Comparison of ENCODE assay signal across 1 cellular context in the genomic region with DNA sequence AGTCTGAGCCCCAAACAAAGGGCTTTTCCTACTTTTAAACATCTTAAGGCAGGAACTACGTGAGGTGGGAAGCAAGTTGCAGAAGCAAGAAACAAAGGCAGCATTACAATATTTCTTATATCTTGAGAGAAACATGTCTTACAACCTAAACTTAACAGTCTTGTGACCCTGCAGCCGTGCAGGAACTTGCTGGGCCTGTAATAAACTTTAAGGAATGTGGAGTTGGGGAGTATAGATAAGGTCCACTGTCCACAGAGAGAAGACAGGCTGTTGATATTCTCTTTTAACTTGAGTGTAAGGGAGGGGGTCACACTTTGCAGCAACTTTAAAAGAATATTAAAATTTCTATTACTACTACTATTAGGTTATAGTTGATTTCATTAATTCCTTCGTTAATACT.
TF ChIP-seq lines count a peak whose summit lies in the region.

No MANE protein-coding gene starts in this region.

TF ChIP-seq in K562, 482 proteins besides CTCF, POLR2A, EP300 and RAD21 (continued from another document and continues in another):
- TF ChIP-seq, protein P1, sequence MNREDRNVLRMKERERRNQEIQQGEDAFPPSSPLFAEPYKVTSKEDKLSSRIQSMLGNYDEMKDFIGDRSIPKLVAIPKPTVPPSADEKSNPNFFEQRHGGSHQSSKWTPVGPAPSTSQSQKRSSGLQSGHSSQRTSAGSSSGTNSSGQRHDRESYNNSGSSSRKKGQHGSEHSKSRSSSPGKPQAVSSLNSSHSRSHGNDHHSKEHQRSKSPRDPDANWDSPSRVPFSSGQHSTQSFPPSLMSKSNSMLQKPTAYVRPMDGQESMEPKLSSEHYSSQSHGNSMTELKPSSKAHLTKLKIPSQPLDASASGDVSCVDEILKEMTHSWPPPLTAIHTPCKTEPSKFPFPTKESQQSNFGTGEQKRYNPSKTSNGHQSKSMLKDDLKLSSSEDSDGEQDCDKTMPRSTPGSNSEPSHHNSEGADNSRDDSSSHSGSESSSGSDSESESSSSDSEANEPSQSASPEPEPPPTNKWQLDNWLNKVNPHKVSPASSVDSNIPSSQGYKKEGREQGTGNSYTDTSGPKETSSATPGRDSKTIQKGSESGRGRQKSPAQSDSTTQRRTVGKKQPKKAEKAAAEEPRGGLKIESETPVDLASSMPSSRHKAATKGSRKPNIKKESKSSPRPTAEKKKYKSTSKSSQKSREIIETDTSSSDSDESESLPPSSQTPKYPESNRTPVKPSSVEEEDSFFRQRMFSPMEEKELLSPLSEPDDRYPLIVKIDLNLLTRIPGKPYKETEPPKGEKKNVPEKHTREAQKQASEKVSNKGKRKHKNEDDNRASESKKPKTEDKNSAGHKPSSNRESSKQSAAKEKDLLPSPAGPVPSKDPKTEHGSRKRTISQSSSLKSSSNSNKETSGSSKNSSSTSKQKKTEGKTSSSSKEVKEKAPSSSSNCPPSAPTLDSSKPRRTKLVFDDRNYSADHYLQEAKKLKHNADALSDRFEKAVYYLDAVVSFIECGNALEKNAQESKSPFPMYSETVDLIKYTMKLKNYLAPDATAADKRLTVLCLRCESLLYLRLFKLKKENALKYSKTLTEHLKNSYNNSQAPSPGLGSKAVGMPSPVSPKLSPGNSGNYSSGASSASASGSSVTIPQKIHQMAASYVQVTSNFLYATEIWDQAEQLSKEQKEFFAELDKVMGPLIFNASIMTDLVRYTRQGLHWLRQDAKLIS (CRISPR knock-in tag; IDR thresholded peaks at IDR 0.05), result no peak
- no peak for TF ChIP-seq NR2C2 (CRISPR knock-in tag; IDR thresholded peaks at IDR 0.05)
- TF ChIP-seq NR2C2 (tag; IDR thresholded peaks at IDR 0.05), result no peak
- peak; percentile 45 for TF ChIP-seq DACH1 (IDR thresholded peaks at IDR 0.05; ENCODE audit: partially characterized antibody)
- TF ChIP-seq TCF7 (IDR thresholded peaks at IDR 0.05; ENCODE audit: borderline replicate concordance), result no peak
- TF ChIP-seq CBFA2T3 (IDR thresholded peaks at IDR 0.05), result peak; percentile 63
- no peak for TF ChIP-seq SAFB (IDR thresholded peaks at IDR 0.05; ENCODE audit: borderline replicate concordance, low read depth, low read length)
- no peak for TF ChIP-seq CEBPB (tag; IDR thresholded peaks at IDR 0.05)
- TF ChIP-seq MBD2 (IDR thresholded peaks at IDR 0.05; ENCODE audit: borderline replicate concordance, low read depth), result no peak
- TF ChIP-seq, protein P2, sequence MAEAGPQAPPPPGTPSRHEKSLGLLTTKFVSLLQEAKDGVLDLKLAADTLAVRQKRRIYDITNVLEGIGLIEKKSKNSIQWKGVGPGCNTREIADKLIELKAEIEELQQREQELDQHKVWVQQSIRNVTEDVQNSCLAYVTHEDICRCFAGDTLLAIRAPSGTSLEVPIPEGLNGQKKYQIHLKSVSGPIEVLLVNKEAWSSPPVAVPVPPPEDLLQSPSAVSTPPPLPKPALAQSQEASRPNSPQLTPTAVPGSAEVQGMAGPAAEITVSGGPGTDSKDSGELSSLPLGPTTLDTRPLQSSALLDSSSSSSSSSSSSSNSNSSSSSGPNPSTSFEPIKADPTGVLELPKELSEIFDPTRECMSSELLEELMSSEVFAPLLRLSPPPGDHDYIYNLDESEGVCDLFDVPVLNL (CRISPR knock-in tag; IDR thresholded peaks at IDR 0.05; ENCODE audit: low read depth), result no peak
- no peak for TF ChIP-seq ZNF431 (CRISPR knock-in tag; IDR thresholded peaks at IDR 0.05)
- no peak for TF ChIP-seq HDAC3 (IDR thresholded peaks at IDR 0.05; ENCODE audit: borderline replicate concordance, partially characterized antibody)
- TF ChIP-seq CHD1 (IDR thresholded peaks at IDR 0.05; ENCODE audit: low read length), result no peak
- TF ChIP-seq BRD9 (IDR thresholded peaks at IDR 0.05; ENCODE audit: low read depth, partially characterized antibody), result no peak
- TF ChIP-seq FOS (IDR thresholded peaks at IDR 0.05; ENCODE audit: extremely low read depth, insufficient read length), result no peak
- TF ChIP-seq ZNF140 (CRISPR knock-in tag; IDR thresholded peaks at IDR 0.05), result no peak
- TF ChIP-seq FOXA3 (CRISPR knock-in tag; conservative IDR thresholded peaks at IDR 0.05 in 1 of 2, IDR thresholded peaks at IDR 0.05 in 1 of 2), result no peak
- no peak for TF ChIP-seq JUNB (CRISPR knock-in tag; conservative IDR thresholded peaks at IDR 0.05)
- TF ChIP-seq PTBP1 (IDR thresholded peaks at IDR 0.05; ENCODE audit: low read depth, low read length), result no peak
- TF ChIP-seq, protein P3, sequence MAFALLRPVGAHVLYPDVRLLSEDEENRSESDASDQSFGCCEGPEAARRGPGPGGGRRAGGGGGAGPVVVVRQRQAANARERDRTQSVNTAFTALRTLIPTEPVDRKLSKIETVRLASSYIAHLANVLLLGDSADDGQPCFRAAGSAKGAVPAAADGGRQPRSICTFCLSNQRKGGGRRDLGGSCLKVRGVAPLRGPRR (CRISPR knock-in tag; IDR thresholded peaks at IDR 0.05), result no peak
- TF ChIP-seq SNRNP70 (optimal IDR thresholded peaks at IDR 0.05; ENCODE audit: low read depth, low read length), result no peak
- TF ChIP-seq DDX20 (tag; IDR thresholded peaks at IDR 0.05; ENCODE audit: low read depth), result no peak
- TF ChIP-seq SOX6 (IDR thresholded peaks at IDR 0.05), result no peak
- no peak for TF ChIP-seq TAF1 (IDR thresholded peaks at IDR 0.05; ENCODE audit: control insufficient read depth, extremely low read depth, insufficient read depth, low read length, severe bottlenecking)
- TF ChIP-seq TEAD4 (IDR thresholded peaks at IDR 0.05; ENCODE audit: low read length), result peak; percentile 62; the same call in 1 of the 2 replicates
- TF ChIP-seq TEAD4 (CRISPR knock-in tag; IDR thresholded peaks at IDR 0.05; ENCODE audit: borderline replicate concordance), result no peak
- no peak for TF ChIP-seq ZC3H8 (IDR thresholded peaks at IDR 0.05)
- no peak for TF ChIP-seq PHF20 (IDR thresholded peaks at IDR 0.05; ENCODE audit: partially characterized antibody)
- TF ChIP-seq ZNF175 (CRISPR knock-in tag; IDR thresholded peaks at IDR 0.05; ENCODE audit: low read depth), result 0 out of 2 replicates have a peak, but pooled peaks have one; percentile 6
- no peak for TF ChIP-seq ETV5 (CRISPR knock-in tag; IDR thresholded peaks at IDR 0.05; ENCODE audit: low read depth)
- TF ChIP-seq RBM25 (IDR thresholded peaks at IDR 0.05; ENCODE audit: low read depth, low read length, severe bottlenecking), result no peak
- TF ChIP-seq NEUROD1 (IDR thresholded peaks at IDR 0.05; ENCODE audit: borderline replicate concordance, low read depth, low read length, partially characterized antibody), result no peak
- TF ChIP-seq, protein P4, sequence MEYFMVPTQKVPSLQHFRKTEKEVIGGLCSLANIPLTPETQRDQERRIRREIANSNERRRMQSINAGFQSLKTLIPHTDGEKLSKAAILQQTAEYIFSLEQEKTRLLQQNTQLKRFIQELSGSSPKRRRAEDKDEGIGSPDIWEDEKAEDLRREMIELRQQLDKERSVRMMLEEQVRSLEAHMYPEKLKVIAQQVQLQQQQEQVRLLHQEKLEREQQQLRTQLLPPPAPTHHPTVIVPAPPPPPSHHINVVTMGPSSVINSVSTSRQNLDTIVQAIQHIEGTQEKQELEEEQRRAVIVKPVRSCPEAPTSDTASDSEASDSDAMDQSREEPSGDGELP (CRISPR knock-in tag; IDR thresholded peaks at IDR 0.05; ENCODE audit: borderline replicate concordance), result no peak
- no peak for TF ChIP-seq LCOR (CRISPR knock-in tag; IDR thresholded peaks at IDR 0.05)
- TF ChIP-seq ZFP36 (IDR thresholded peaks at IDR 0.05; ENCODE audit: low read depth, low read length, partially characterized antibody), result no peak
- no peak for TF ChIP-seq SMARCA5 (IDR thresholded peaks at IDR 0.05)
- TF ChIP-seq, protein P5, sequence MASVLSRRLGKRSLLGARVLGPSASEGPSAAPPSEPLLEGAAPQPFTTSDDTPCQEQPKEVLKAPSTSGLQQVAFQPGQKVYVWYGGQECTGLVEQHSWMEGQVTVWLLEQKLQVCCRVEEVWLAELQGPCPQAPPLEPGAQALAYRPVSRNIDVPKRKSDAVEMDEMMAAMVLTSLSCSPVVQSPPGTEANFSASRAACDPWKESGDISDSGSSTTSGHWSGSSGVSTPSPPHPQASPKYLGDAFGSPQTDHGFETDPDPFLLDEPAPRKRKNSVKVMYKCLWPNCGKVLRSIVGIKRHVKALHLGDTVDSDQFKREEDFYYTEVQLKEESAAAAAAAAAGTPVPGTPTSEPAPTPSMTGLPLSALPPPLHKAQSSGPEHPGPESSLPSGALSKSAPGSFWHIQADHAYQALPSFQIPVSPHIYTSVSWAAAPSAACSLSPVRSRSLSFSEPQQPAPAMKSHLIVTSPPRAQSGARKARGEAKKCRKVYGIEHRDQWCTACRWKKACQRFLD (CRISPR knock-in tag; IDR thresholded peaks at IDR 0.05), result no peak
- TF ChIP-seq TEAD1 (CRISPR knock-in tag; IDR thresholded peaks at IDR 0.05), result 0 out of 4 replicates have a peak, but pooled peaks of 1 of the 2 experiments have one; percentile 44
- TF ChIP-seq KDM1A (IDR thresholded peaks at IDR 0.05), result no peak
- TF ChIP-seq, protein P6, sequence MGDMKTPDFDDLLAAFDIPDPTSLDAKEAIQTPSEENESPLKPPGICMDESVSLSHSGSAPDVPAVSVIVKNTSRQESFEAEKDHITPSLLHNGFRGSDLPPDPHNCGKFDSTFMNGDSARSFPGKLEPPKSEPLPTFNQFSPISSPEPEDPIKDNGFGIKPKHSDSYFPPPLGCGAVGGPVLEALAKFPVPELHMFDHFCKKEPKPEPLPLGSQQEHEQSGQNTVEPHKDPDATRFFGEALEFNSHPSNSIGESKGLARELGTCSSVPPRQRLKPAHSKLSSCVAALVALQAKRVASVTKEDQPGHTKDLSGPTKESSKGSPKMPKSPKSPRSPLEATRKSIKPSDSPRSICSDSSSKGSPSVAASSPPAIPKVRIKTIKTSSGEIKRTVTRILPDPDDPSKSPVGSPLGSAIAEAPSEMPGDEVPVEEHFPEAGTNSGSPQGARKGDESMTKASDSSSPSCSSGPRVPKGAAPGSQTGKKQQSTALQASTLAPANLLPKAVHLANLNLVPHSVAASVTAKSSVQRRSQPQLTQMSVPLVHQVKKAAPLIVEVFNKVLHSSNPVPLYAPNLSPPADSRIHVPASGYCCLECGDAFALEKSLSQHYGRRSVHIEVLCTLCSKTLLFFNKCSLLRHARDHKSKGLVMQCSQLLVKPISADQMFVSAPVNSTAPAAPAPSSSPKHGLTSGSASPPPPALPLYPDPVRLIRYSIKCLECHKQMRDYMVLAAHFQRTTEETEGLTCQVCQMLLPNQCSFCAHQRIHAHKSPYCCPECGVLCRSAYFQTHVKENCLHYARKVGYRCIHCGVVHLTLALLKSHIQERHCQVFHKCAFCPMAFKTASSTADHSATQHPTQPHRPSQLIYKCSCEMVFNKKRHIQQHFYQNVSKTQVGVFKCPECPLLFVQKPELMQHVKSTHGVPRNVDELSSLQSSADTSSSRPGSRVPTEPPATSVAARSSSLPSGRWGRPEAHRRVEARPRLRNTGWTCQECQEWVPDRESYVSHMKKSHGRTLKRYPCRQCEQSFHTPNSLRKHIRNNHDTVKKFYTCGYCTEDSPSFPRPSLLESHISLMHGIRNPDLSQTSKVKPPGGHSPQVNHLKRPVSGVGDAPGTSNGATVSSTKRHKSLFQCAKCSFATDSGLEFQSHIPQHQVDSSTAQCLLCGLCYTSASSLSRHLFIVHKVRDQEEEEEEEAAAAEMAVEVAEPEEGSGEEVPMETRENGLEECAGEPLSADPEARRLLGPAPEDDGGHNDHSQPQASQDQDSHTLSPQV (IDR thresholded peaks at IDR 0.05), result 0 out of 2 replicates have a peak, but pooled peaks have one; percentile 4
- TF ChIP-seq ZFX (CRISPR knock-in tag; IDR thresholded peaks at IDR 0.05), result no peak
- TF ChIP-seq, protein P7, sequence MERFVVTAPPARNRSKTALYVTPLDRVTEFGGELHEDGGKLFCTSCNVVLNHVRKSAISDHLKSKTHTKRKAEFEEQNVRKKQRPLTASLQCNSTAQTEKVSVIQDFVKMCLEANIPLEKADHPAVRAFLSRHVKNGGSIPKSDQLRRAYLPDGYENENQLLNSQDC (CRISPR knock-in tag; IDR thresholded peaks at IDR 0.05), result no peak
- no peak for TF ChIP-seq BRCA1 (IDR thresholded peaks at IDR 0.05)
- TF ChIP-seq BRCA1 (CRISPR knock-in tag; IDR thresholded peaks at IDR 0.05), result no peak
- TF ChIP-seq ARID1B (IDR thresholded peaks at IDR 0.05), result peak; percentile 32; the same call in 1 of the 2 replicates
- TF ChIP-seq, protein P8, sequence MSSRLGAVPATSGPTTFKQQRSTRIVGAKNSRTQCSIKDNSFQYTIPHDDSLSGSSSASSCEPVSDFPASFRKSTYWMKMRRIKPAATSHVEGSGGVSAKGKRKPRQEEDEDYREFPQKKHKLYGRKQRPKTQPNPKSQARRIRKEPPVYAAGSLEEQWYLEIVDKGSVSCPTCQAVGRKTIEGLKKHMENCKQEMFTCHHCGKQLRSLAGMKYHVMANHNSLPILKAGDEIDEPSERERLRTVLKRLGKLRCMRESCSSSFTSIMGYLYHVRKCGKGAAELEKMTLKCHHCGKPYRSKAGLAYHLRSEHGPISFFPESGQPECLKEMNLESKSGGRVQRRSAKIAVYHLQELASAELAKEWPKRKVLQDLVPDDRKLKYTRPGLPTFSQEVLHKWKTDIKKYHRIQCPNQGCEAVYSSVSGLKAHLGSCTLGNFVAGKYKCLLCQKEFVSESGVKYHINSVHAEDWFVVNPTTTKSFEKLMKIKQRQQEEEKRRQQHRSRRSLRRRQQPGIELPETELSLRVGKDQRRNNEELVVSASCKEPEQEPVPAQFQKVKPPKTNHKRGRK (tag; IDR thresholded peaks at IDR 0.05), result no peak
- no peak for TF ChIP-seq SREBF2 (CRISPR knock-in tag; IDR thresholded peaks at IDR 0.05)
